ENCODE assay signal across 9 cellular contexts in genomic region chr17:75077072-75077489, GRCh38. TPM values are rescaled to one million over a fixed set of nuclear protein-coding genes. Genes with fewer than 3 reads are reported as not detected.
DNase-seq lines count a peak whose midpoint lies in the region; ATAC-seq and TF ChIP-seq lines count a peak whose summit lies in the region.
"Had no signal": no experiment of that assay in that cellular context is flagged by ENCODE, and none has a peak within 500 bp of the region (broad histone marks: within the 10 kb centered on the region; RNA-seq: fewer than 3 reads in every experiment).

No MANE protein-coding gene starts in this region.

- H3K36me3 ChIP-seq in OCI-LY7 (ENCODE audit: insufficient read depth, low read length) (no peaks in the 10 kb centered on the region), gastroesophageal sphincter (no peaks in the 10 kb centered on the region), sigmoid colon (no peaks in the 10 kb centered on the region)
- H3K36me3 ChIP-seq: SJSA1 had no signal

- no CpG with 5 or more reads among the region's 30 CpGs for WGBS in gastroesophageal sphincter (ENCODE audit: low coverage in 1 of 2), 2 donors
- WGBS in sigmoid colon, 2 donors: 14 to 27% methylated on average over 30 of the region's 30 CpGs

- no peaks in the 10 kb centered on the region for H3K9me2 ChIP-seq in OCI-LY7 (ENCODE audit: insufficient read depth, low read length)

- no TSS peak for BruUV-seq in OCI-LY7 (replicated peaks; lab: Mats Ljungman, UMichigan)

- H4K20me1 ChIP-seq in OCI-LY7 (ENCODE audit: insufficient read depth, low read length): no peaks in the 10 kb centered on the region

- DNase-seq in ELF-1 (ENCODE audit: low read depth, low spot score) (peak; percentile 79), OCI-LY7 (ENCODE audit: low spot score) (no peak), sigmoid colon (no peak), foreskin keratinocyte (no peak), occipital lobe (lab: John Stamatoyannopoulos, UW) (no peak)
- no peak for DNase-seq in stimulated activated CD4-positive, alpha-beta T cell treated with anti-CD3 and anti-CD28 coated beads, Interleukin-2, amount 100 ng/mL, for 24 hours

- no peaks in the 10 kb centered on the region for H3K27me3 ChIP-seq in gastroesophageal sphincter
- no peaks in the 10 kb centered on the region for H3K27me3 ChIP-seq in sigmoid colon
- peaks cover 3% of the 10 kb centered on the region for H3K27me3 ChIP-seq in foreskin keratinocyte
- H3K27me3 ChIP-seq: SJSA1 had no signal

- CTCF ChIA-PET in OCI-LY7 (lab: Charles Lee; ENCODE audit: unreplicated experiment): no interaction called here

- intact Hi-C loops in OCI-LY7 (cut with micrococcal nuclease; ENCODE audit: unreplicated experiment): no loop called here
- intact Hi-C loops in sigmoid colon (cut with DNase I): no loop called here

- no peaks in the 10 kb centered on the region for H3K9me3 ChIP-seq in OCI-LY7 (ENCODE audit: low read length)
- no peaks in the 10 kb centered on the region for H3K9me3 ChIP-seq in gastroesophageal sphincter
- no peaks in the 10 kb centered on the region for H3K9me3 ChIP-seq in sigmoid colon
- H3K9me3 ChIP-seq: SJSA1 had no signal

- TF ChIP-seq CTCF in OCI-LY7 (conservative IDR thresholded peaks at IDR 0.05; ENCODE audit: low read length): no peak
- peak in 2 of 4 experiments; percentile 3 to 25 for TF ChIP-seq CTCF in gastroesophageal sphincter (IDR thresholded peaks at IDR 0.05)
- no peak for TF ChIP-seq CTCF in sigmoid colon (IDR thresholded peaks at IDR 0.05)
- no peak for TF ChIP-seq CTCF in foreskin keratinocyte (conservative IDR thresholded peaks at IDR 0.05)

- no peak for TF ChIP-seq EP300 in gastroesophageal sphincter (IDR thresholded peaks at IDR 0.05)
- no peak for TF ChIP-seq EP300 in sigmoid colon (IDR thresholded peaks at IDR 0.05)

- ATAC-seq in gastroesophageal sphincter (peak; percentile 5), foreskin keratinocyte (no peak), GM18907 (IDR thresholded peaks at IDR 0.05; ENCODE audit: unreplicated experiment) (no peak)

- no peaks in the 10 kb centered on the region for H3K79me2 ChIP-seq in OCI-LY7 (ENCODE audit: insufficient read depth, low read depth, low read length)

- peak overlapping the region; percentile 27; the same call in 1 of the 2 replicates for H3K4me2 ChIP-seq in OCI-LY7 (ENCODE audit: low read length)

- POLR2A ChIA-PET in OCI-LY7 (lab: Charles Lee): no interaction called here

- peak overlapping the region; percentile 44 for H2AFZ ChIP-seq in OCI-LY7 (ENCODE audit: low read length)

- H3K4me3 ChIP-seq in OCI-LY7 (ENCODE audit: low read depth, low read length, poor library complexity, severe bottlenecking) (peak overlapping the region; percentile 35), gastroesophageal sphincter (peak overlapping the region; percentile 3 to 57), sigmoid colon (peak overlapping the region; percentile 21 to 55 (median 44))
- H3K4me3 ChIP-seq: SJSA1 had no signal

- no peaks in the 10 kb centered on the region for H3K4me1 ChIP-seq in OCI-LY7 (ENCODE audit: insufficient read depth, low read length, poor library complexity, severe bottlenecking)
- H3K4me1 ChIP-seq in gastroesophageal sphincter: peaks cover 0 to 24% (median 5%) of the 10 kb centered on the region in 3 donors
- peaks cover 0 to 36% (median 36%) of the 10 kb centered on the region in 4 donors for H3K4me1 ChIP-seq in sigmoid colon
- H3K4me1 ChIP-seq in foreskin keratinocyte: peaks cover 10% of the 10 kb centered on the region

- TF ChIP-seq POLR2A in gastroesophageal sphincter (IDR thresholded peaks at IDR 0.05): no peak
- no peak for TF ChIP-seq POLR2A in sigmoid colon (IDR thresholded peaks at IDR 0.05)

- H3K27ac ChIP-seq in OCI-LY7 (ENCODE audit: low read depth, low read length, poor library complexity, severe bottlenecking) (no peak overlapping the region), gastroesophageal sphincter (peak overlapping the region in 3 of 4 donors; percentile 84 to 88 (median 86)), sigmoid colon (peak overlapping the region; percentile 71 to 88 (median 83)), foreskin keratinocyte (no peak overlapping the region)
- H3K27ac ChIP-seq: SJSA1 had no signal

RNA-seq across cellular contexts. Expression of gene SLC16A5, which starts 10.7 kb away (rescaled TPM):
- total RNA-seq in OCI-LY7 (2014; rRNA removed; shearing (Covaris generic)): not detected in 2 replicates
- total RNA-seq in OCI-LY7 (2022) (not detected in 2 replicates), gastroesophageal sphincter (1 to 10 TPM; 4.0 to 6.9 (median 5.2) TPM), sigmoid colon (10 to 100 TPM in 1 of 4 donors, 1 to 10 TPM in 3; 2.6 to 15.0 (median 6.4) TPM), foreskin keratinocyte (3.2 and 3.4 TPM in 2 replicates), occipital lobe (1.4 TPM)
- polyA plus RNA-seq in sigmoid colon (10 to 100 TPM in 2 of 3 donors, 1 to 10 TPM in 1; 6.6 to 31.1 (median 13.4) TPM), foreskin keratinocyte (2.0 and 2.2 TPM in 2 replicates)

RNA-seq across cellular contexts. Expression of gene KCTD2, which starts 30.1 kb away (rescaled TPM):
- total RNA-seq in OCI-LY7 (2014; rRNA removed; shearing (Covaris generic)): 26.0 and 29.8 TPM in 2 replicates
- total RNA-seq in OCI-LY7 (2022) (21.0 and 26.3 TPM in 2 replicates), gastroesophageal sphincter (10 to 100 TPM; 27.1 to 39.7 (median 28.8) TPM), sigmoid colon (10 to 100 TPM; 19.6 to 25.5 (median 21.8) TPM), foreskin keratinocyte (11.6 and 12.7 TPM in 2 replicates), occipital lobe (30.4 TPM)
- polyA plus RNA-seq in sigmoid colon (10 to 100 TPM; 12.5 to 24.0 (median 13.8) TPM), foreskin keratinocyte (7.3 and 7.7 TPM in 2 replicates)

RNA-seq across cellular contexts. Expression of gene ATP5PD, which starts 30.3 kb away (rescaled TPM):
- total RNA-seq in OCI-LY7 (2014; rRNA removed; shearing (Covaris generic)): 293 and 301 TPM in 2 replicates
- total RNA-seq in OCI-LY7 (2022) (314 and 317 TPM in 2 replicates), gastroesophageal sphincter (100 to 1,000 TPM; 213 to 337 (median 307) TPM), sigmoid colon (100 to 1,000 TPM; 303 to 480 (median 367) TPM), foreskin keratinocyte (318 and 323 TPM in 2 replicates), occipital lobe (100 TPM)
- polyA plus RNA-seq in sigmoid colon (100 to 1,000 TPM; 481 to 726 (median 592) TPM), foreskin keratinocyte (425 and 434 TPM in 2 replicates)

RNA-seq across cellular contexts. Expression of gene ARMC7, which starts 32.7 kb away (rescaled TPM):
- 6.8 and 7.1 TPM in 2 replicates for total RNA-seq in OCI-LY7 (2014; rRNA removed; shearing (Covaris generic))
- 16.9 and 19.9 TPM in 2 replicates for total RNA-seq in OCI-LY7 (2022)
- total RNA-seq in gastroesophageal sphincter: 1 to 10 TPM; 2.4 to 6.1 (median 3.9) TPM
- 1 to 10 TPM; 3.2 to 7.8 (median 4.3) TPM for total RNA-seq in sigmoid colon
- 10 to 100 TPM; 15.0 to 18.9 (median 16.6) TPM for polyA plus RNA-seq in sigmoid colon
- total RNA-seq in foreskin keratinocyte: 3.5 and 4.4 TPM in 2 replicates
- polyA plus RNA-seq in foreskin keratinocyte: 5.8 and 6.5 TPM in 2 replicates
- 3.0 TPM for total RNA-seq in occipital lobe

RNA-seq across cellular contexts. Expression of gene NT5C, which starts 54.5 kb away (rescaled TPM):
- 229 and 259 TPM in 2 replicates for total RNA-seq in OCI-LY7 (2014; rRNA removed; shearing (Covaris generic))
- 106 and 107 TPM in 2 replicates for total RNA-seq in OCI-LY7 (2022)
- total RNA-seq in gastroesophageal sphincter: 100 to 1,000 TPM in 2 of 4 donors, 10 to 100 TPM in 2; 74.5 to 121 (median 99.6) TPM
- 100 to 1,000 TPM in 1 of 4 donors, 10 to 100 TPM in 3; 60.7 to 109 (median 82.4) TPM for total RNA-seq in sigmoid colon
- polyA plus RNA-seq in sigmoid colon: 100 to 1,000 TPM; 102 to 116 (median 110) TPM
- 76.5 and 76.8 TPM in 2 replicates for total RNA-seq in foreskin keratinocyte
- polyA plus RNA-seq in foreskin keratinocyte: 109 and 111 TPM in 2 replicates
- 18.1 TPM for total RNA-seq in occipital lobe

Comparison
In these comparisons a context has a peak if more than half of its experiments do, and no peak if none do; other contexts are left out.
1. H3K27ac ChIP-seq: peak in gastroesophageal sphincter (3 of 4) and sigmoid colon (4 of 4); none in OCI-LY7 (single experiment) and foreskin keratinocyte (single experiment).
2. Peak in every context shown above with its lines, with median percentiles within 50 percentile points of each other: H3K4me3 ChIP-seq.